In the genomic region with DNA sequence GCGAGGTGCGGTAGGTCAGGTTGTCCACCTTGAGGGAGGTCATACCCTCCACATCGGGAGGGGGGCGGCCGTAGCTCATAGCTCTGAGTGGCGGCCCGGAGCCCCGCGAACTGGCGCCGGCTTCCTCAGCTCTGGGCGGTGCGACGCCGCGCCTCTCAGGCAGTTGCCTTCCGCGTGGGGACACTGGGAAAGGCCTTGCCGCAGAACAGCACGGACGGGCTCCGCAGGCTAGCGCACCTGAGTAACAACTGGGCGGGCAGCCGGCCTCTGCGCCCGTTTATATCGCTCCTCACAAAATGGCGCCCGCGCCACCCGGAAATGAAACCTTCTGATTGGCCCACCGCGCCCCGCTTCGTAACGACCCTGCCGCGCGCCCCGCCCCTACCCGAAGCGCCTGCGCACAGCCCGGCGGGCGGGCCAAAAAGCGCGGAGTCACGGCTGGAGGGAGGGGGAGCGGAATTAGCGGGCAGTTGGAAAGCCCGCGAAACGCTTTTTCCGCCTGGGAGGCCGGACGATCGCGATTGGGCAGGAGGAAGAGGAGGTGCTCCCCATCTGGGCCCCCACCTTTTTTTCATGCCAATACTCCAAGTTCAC, we compare ENCODE assay signal across 8 cellular contexts. TPM values are rescaled to one million over a fixed set of nuclear protein-coding genes. Genes with fewer than 3 reads are reported as not detected.
DNase-seq lines count a peak whose midpoint lies in the region; ATAC-seq and TF ChIP-seq lines count a peak whose summit lies in the region.

Gene SRSF2 (minus strand): TSS at position 250 of the 594 bp plus-strand sequence. CDS start 171 bp downstream, at position 79.

- ATAC-seq in GM19438 (IDR thresholded peaks at IDR 0.05; ENCODE audit: low read depth, unreplicated experiment): peak; percentile 65
- peak; percentile 32 for ATAC-seq in HG03575 (IDR thresholded peaks at IDR 0.05; ENCODE audit: extremely low read depth, insufficient number of reproducible peaks, low FRiP score, unreplicated experiment)
- ATAC-seq in right lobe of liver: peak; percentile 84 to 89 (median 87)

- intact Hi-C loops in activated CD4-positive, alpha-beta memory T cell treated with anti-CD3 and anti-CD28 coated beads for 36 hours (cut with micrococcal nuclease): loop anchor here (1.0 to 5.0 kb wide), 6 partner anchors 11 to 720 kb away; partner anchors contain the start of genes JMJD6, METTL23 and UBALD2
- intact Hi-C loops in dorsolateral prefrontal cortex (cut with DNase I) (loop anchor here (1.0 to 2.0 kb wide), 2 partner anchors 11 to 66 kb away; partner anchors contain the start of genes JMJD6 (in 2 of the 2) and METTL23 (in 2 of the 2)), right lobe of liver (cut with DNase I) (no loop called here)

- H3K27me3 ChIP-seq in dorsolateral prefrontal cortex: no peaks in the 10 kb centered on the region
- no peaks in the 10 kb centered on the region for H3K27me3 ChIP-seq in right lobe of liver

- H3K9me3 ChIP-seq in right lobe of liver: no peaks in the 10 kb centered on the region

- CTCF ChIA-PET in activated CD4-positive, alpha-beta memory T cell treated with anti-CD3 and anti-CD28 coated beads for 36 hours (lab: Charles Lee): interaction anchor here (2.2 kb wide), 1 partner anchor 10 kb away, joined by 10 read pairs; no protein-coding TSS in a partner anchor

- TF ChIP-seq POLR2A in right lobe of liver (IDR thresholded peaks at IDR 0.05): peak; percentile 100

- no peaks in the 10 kb centered on the region for H3K9me3 Mint-ChIP-seq in activated CD4-positive, alpha-beta memory T cell treated with anti-CD3 and anti-CD28 coated beads for 36 hours

- peak in 1 of 56 donors; percentile 4 for TF ChIP-seq CTCF in dorsolateral prefrontal cortex (IDR thresholded peaks at IDR 0.05 in 54 of 56, conservative IDR thresholded peaks at IDR 0.05 in 2 of 56; ENCODE audit: low read depth in 1 of 56, partially characterized antibody in 56 of 56)
- no peak for TF ChIP-seq CTCF in right lobe of liver (IDR thresholded peaks at IDR 0.05)

- peak within 1 kb of the TSS; percentile 95 for H3K4me3 Mint-ChIP-seq in activated CD4-positive, alpha-beta memory T cell treated with anti-CD3 and anti-CD28 coated beads for 36 hours

- 0% methylated on average over 7 of the region's 60 CpGs for WGBS in right lobe of liver (ENCODE audit: insufficient coverage, low coverage, low lambda C conversion rate, missing lambda C conversion rate)

- H3K36me3 ChIP-seq in right lobe of liver: peaks cover 0 to 45% (median 15%) of the 10 kb centered on the region in 4 donors

- peaks cover 0 to 44% (median 15%) of the 10 kb centered on the region in 4 donors for H3K4me1 ChIP-seq in right lobe of liver

- no peaks in the 10 kb centered on the region for H3K27me3 Mint-ChIP-seq in activated CD4-positive, alpha-beta memory T cell treated with anti-CD3 and anti-CD28 coated beads for 36 hours

- peaks cover 53% of the 10 kb centered on the region for H3K36me3 Mint-ChIP-seq in activated CD4-positive, alpha-beta memory T cell treated with anti-CD3 and anti-CD28 coated beads for 36 hours

- H3K4me3 ChIP-seq in dorsolateral prefrontal cortex (peak within 1 kb of the TSS; percentile 66 to 100 (median 98)), right lobe of liver (peak within 1 kb of the TSS; percentile 95 to 100 (median 97))

- H3K27ac ChIP-seq in dorsolateral prefrontal cortex (peak within 1 kb of the TSS; percentile 89 to 100 (median 100)), right lobe of liver (peak within 1 kb of the TSS; percentile 96 to 99 (median 96))

- DNase-seq in CD1c-positive myeloid dendritic cell (ENCODE audit: extremely low spot score) (peak; percentile 100), NCI-H82 treated with DMSO at 0.1 percent for 48 hours (lab: John Stamatoyannopoulos, UW; ENCODE audit: unreplicated experiment) (peak; percentile 96), dorsolateral prefrontal cortex (peak; percentile 96 to 99 (median 98)), right lobe of liver (peak; percentile 99)
- DNase-seq in activated CD4-positive, alpha-beta memory T cell treated with anti-CD3 and anti-CD28 coated beads for 36 hours: peak; percentile 99
- peak; percentile 97 to 98 for DNase-seq in stimulated activated CD4-positive, alpha-beta T cell treated with anti-CD3 and anti-CD28 coated beads, Interleukin-4, amount 100 ng/mL, for 4 hours

- POLR2A ChIA-PET in activated CD4-positive, alpha-beta memory T cell treated with anti-CD3 and anti-CD28 coated beads for 36 hours (lab: Charles Lee): interaction anchor here (1.6 to 6.5 kb wide), 5 partner anchors 9 to 179 kb away, joined by 3 to 79 read pairs (median 7); partner anchors contain the start of genes JMJD6 and METTL23

- H3K4me1 Mint-ChIP-seq in activated CD4-positive, alpha-beta memory T cell treated with anti-CD3 and anti-CD28 coated beads for 36 hours (ENCODE audit: low read depth): peaks cover 46% of the 10 kb centered on the region

- peak within 1 kb of the TSS; percentile 100 for H3K27ac Mint-ChIP-seq in activated CD4-positive, alpha-beta memory T cell treated with anti-CD3 and anti-CD28 coated beads for 36 hours

RNA-seq across cellular contexts. Expression of gene SRSF2, which starts in this region (rescaled TPM):
- total RNA-seq in activated CD4-positive, alpha-beta memory T cell treated with anti-CD3 and anti-CD28 coated beads for 36 hours: 100 to 1,000 TPM; 299 TPM
- 100 to 1,000 TPM in 112 of 120 experiments, 10 to 100 TPM in 8; 73.8 to 169 (median 128) TPM for total RNA-seq in dorsolateral prefrontal cortex
- total RNA-seq in right lobe of liver: 100 to 1,000 TPM in 1 of 6 experiments, 10 to 100 TPM in 5; 62.4 to 106 (median 86.0) TPM

Comparison
In these comparisons a context has a peak if more than half of its experiments do, and no peak if none do; other contexts are left out.
1. Peak in every context shown above with its lines: DNase-seq, ATAC-seq, H3K4me3 ChIP-seq and H3K27ac ChIP-seq.
2. ATAC-seq: peak in every context shown above with its lines; median percentile 87 in right lobe of liver; 65 in GM19438; 32 in HG03575.
3. intact Hi-C loops: an anchor here in activated CD4-positive, alpha-beta memory T cell treated with anti-CD3 and anti-CD28 coated beads for 36 hours (1.0 to 5.0 kb wide) and dorsolateral prefrontal cortex (1.0 to 2.0 kb wide); none called in right lobe of liver.